28 cellular contexts compared by ENCODE assay signal in the genomic region with DNA sequence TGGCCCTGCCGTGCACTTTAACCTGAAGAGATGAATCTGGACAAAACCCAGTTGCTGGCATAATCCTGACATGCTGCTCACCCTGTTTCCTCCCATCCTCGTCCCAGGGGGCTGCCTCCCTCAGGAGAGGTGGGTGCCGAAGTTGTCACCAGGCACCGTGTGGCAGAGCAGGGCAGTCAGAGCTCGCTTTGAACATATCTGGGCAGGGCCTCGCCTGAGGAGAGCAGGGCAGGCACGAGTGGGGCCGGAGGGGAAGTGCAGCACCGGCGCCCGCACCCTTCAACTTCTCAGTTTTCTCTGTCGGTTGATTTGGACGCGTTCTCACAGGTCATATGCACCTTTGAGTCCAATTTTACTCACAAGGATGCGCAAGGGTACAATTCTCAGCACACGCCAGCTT.
"Had no signal": no experiment of that assay in that cellular context is flagged by ENCODE, and none has a peak within 500 bp of the region (broad histone marks: within the 10 kb centered on the region; RNA-seq: fewer than 3 reads in every experiment).

No MANE protein-coding gene starts in this region.

- H3K4me3 Mint-ChIP-seq: mesothelial cell of epicardium; naive thymus-derived CD8-positive, alpha-beta T cell; nephron progenitor cell; stimulated activated naive B cell treated with anti-CD40 and anti-IgM and Interleukin-4, amounts not matched to agents 10 μg/mL and 1 μg/mL and 100 μg/mL, for 72 hours had no signal

- H3K36me3 Mint-ChIP-seq: mesothelial cell of epicardium; naive thymus-derived CD8-positive, alpha-beta T cell; stimulated activated naive B cell treated with anti-CD40 and anti-IgM and Interleukin-4, amounts not matched to agents 10 μg/mL and 1 μg/mL and 100 μg/mL, for 72 hours had no signal

- H3K4me1 ChIP-seq: left lung, lower lobe of right lung, right lobe of liver had no signal

- H3K4me2 ChIP-seq: hepatocyte, smooth muscle cell had no signal

- H3K4me1 Mint-ChIP-seq: stimulated activated naive B cell treated with anti-CD40 and anti-IgM and Interleukin-4, amounts not matched to agents 10 μg/mL and 1 μg/mL and 100 μg/mL, for 72 hours had no signal

- H3K27me3 ChIP-seq: hepatocyte, right atrium auricular region, right lobe of liver, testis, thyroid gland, transverse colon, upper lobe of left lung, vagina had no signal

- H2AFZ ChIP-seq: hepatocyte, parathyroid adenoma had no signal

- H3K79me2 ChIP-seq: hepatocyte, parathyroid adenoma had no signal

- H3K9me3 ChIP-seq: heart right ventricle, lower lobe of right lung, right atrium auricular region, right lobe of liver, testis, thyroid gland, transverse colon, vagina had no signal

- H3K27ac ChIP-seq: heart right ventricle, hepatocyte, left lung, lower lobe of right lung, parathyroid adenoma, right atrium auricular region, right lobe of liver, stomach, testis, thyroid gland, transverse colon, upper lobe of left lung, vagina had no signal

- H3K4me3 ChIP-seq: heart right ventricle, hepatocyte, left lung, lower lobe of right lung, right atrium auricular region, right lobe of liver, smooth muscle cell, stomach, testis, thyroid gland, transverse colon, upper lobe of left lung, vagina had no signal

- H3K9ac ChIP-seq: parathyroid adenoma had no signal

- ATAC-seq: heart right ventricle; left colon; left lung; lower lobe of right lung; naive thymus-derived CD8-positive, alpha-beta T cell; right lobe of liver; stimulated activated naive B cell treated with anti-CD40 and anti-IgM and Interleukin-4, amounts not matched to agents 10 μg/mL and 1 μg/mL and 100 μg/mL, for 72 hours; stimulated activated naive CD8-positive, alpha-beta T cell treated with anti-CD3 and anti-CD28 coated beads, Interleukin-15, Interleukin-2, amounts not matched to agents 100 U/mL and 50 U/mL, for 24 hours had no signal

- H3K36me3 ChIP-seq: heart right ventricle, left lung, lower lobe of right lung, right atrium auricular region, right lobe of liver, stomach, thyroid gland, transverse colon, upper lobe of left lung, vagina had no signal

- H3K27ac Mint-ChIP-seq: mesothelial cell of epicardium; naive thymus-derived CD8-positive, alpha-beta T cell; nephron progenitor cell; progenitor cell of endocrine pancreas; stimulated activated naive B cell treated with anti-CD40 and anti-IgM and Interleukin-4, amounts not matched to agents 10 μg/mL and 1 μg/mL and 100 μg/mL, for 72 hours had no signal

- DNase-seq: heart right ventricle; islet precursor cell; kidney glomerular epithelial cell; left colon; lower lobe of right lung; mammary epithelial cell; mesenchymal stem cell; nephron progenitor cell; nucleus accumbens; stimulated activated CD4-positive, alpha-beta T cell treated with anti-CD3 and anti-CD28 coated beads, Interleukin-1b, Interleukin-23, amount 100 ng/mL, for 48 hours; stimulated activated CD4-positive, alpha-beta T cell treated with anti-CD3 and anti-CD28 coated beads, Interleukin-4, amount 100 ng/mL, for 1 hour; stimulated activated naive B cell treated with anti-CD40 and anti-IgM and Interleukin-4, amounts not matched to agents 10 μg/mL and 1 μg/mL and 100 μg/mL, for 72 hours; stimulated activated naive CD8-positive, alpha-beta T cell treated with anti-CD3 and anti-CD28 coated beads, Interleukin-15, Interleukin-2, amounts not matched to agents 100 U/mL and 50 U/mL, for 24 hours; stomach; testis; thyroid gland; transverse colon had no signal
